ENCODE assay signal across 21 cellular contexts in genomic region chr5:92145852-92146251, GRCh38.
DNase-seq lines count a peak whose midpoint lies in the region; ATAC-seq, FAIRE-seq and TF ChIP-seq lines count a peak whose summit lies in the region.
"Had no signal": no experiment of that assay in that cellular context is flagged by ENCODE, and none has a peak within 500 bp of the region (broad histone marks: within the 10 kb centered on the region; RNA-seq: fewer than 3 reads in every experiment).

No MANE protein-coding gene starts in this region.

- H3K27ac Mint-ChIP-seq in activated CD4-positive, alpha-beta T cell treated with anti-CD3 and anti-CD28 coated beads, Interleukin-2, amount 10 ng/mL, durations not matched to agents 7 days and 5 days = no peak overlapping the region
- H3K27ac Mint-ChIP-seq: CD14-positive monocyte; CD4-positive, alpha-beta T cell; GM23338; H9 had no signal

- FAIRE-seq in G401.6 (lab: Jason Lieb, UNC) = peak; percentile 59
- FAIRE-seq: A549, GM12892 had no signal

- no peak overlapping the region for H3K4me3 Mint-ChIP-seq in activated CD4-positive, alpha-beta T cell treated with anti-CD3 and anti-CD28 coated beads, Interleukin-2, amount 10 ng/mL, durations not matched to agents 7 days and 5 days
- H3K4me3 Mint-ChIP-seq: CD14-positive monocyte; CD4-positive, alpha-beta T cell; GM23338; H9 had no signal

- H3K36me3 Mint-ChIP-seq in activated CD4-positive, alpha-beta T cell treated with anti-CD3 and anti-CD28 coated beads, Interleukin-2, amount 10 ng/mL, durations not matched to agents 7 days and 5 days (ENCODE audit: low read depth) = no peaks in the 10 kb centered on the region
- H3K36me3 Mint-ChIP-seq: CD14-positive monocyte had no signal

- DNase-seq in HEK293T (ENCODE audit: extremely low spot score) = no peak
- peak; percentile 95 for DNase-seq in NCI-H69 (lab: John Stamatoyannopoulos, UW)
- peak; percentile 9 for DNase-seq in left kidney (ENCODE audit: low read depth, low spot score)
- no peak for DNase-seq in NCI-H774 (lab: John Stamatoyannopoulos, UW)
- DNase-seq in activated CD4-positive, alpha-beta T cell treated with anti-CD3 and anti-CD28 coated beads, Interleukin-2, amount 10 ng/mL, durations not matched to agents 7 days and 5 days = no peak
- DNase-seq: 8988T; ACHN; AML-193; BE2C; Calu3; CD4-positive, alpha-beta T cell; COR-L47; DMS53; DMS79 treated with DMSO at 0.1 percent for 48 hours; H9 had no signal

- H3K4me1 Mint-ChIP-seq in activated CD4-positive, alpha-beta T cell treated with anti-CD3 and anti-CD28 coated beads, Interleukin-2, amount 10 ng/mL, durations not matched to agents 7 days and 5 days = no peaks in the 10 kb centered on the region
- H3K4me1 Mint-ChIP-seq: CD14-positive monocyte, H9 had no signal

- CTCF ChIA-PET in HEK293T (lab: Yijun Ruan, JAX) = no interaction called here
- CTCF ChIA-PET in activated CD4-positive, alpha-beta T cell treated with anti-CD3 and anti-CD28 coated beads, Interleukin-2, amount 10 ng/mL, durations not matched to agents 7 days and 5 days (lab: Charles Lee) = no interaction called here

- POLR2A ChIA-PET in HEK293T (lab: Yijun Ruan, JAX) = no interaction called here
- POLR2A ChIA-PET in activated CD4-positive, alpha-beta T cell treated with anti-CD3 and anti-CD28 coated beads, Interleukin-2, amount 10 ng/mL, durations not matched to agents 7 days and 5 days (lab: Charles Lee) = no interaction called here

- H3K9me3 Mint-ChIP-seq in activated CD4-positive, alpha-beta T cell treated with anti-CD3 and anti-CD28 coated beads, Interleukin-2, amount 10 ng/mL, durations not matched to agents 7 days and 5 days = no peaks in the 10 kb centered on the region
- H3K9me3 Mint-ChIP-seq: CD4-positive, alpha-beta T cell; GM23338; H9 had no signal

- no peak for ATAC-seq in HG02678 (IDR thresholded peaks at IDR 0.05; ENCODE audit: unreplicated experiment)
- ATAC-seq: A549, GM23338 had no signal

- H3K27me3 Mint-ChIP-seq in activated CD4-positive, alpha-beta T cell treated with anti-CD3 and anti-CD28 coated beads, Interleukin-2, amount 10 ng/mL, durations not matched to agents 7 days and 5 days = no peaks in the 10 kb centered on the region
- H3K27me3 Mint-ChIP-seq: CD4-positive, alpha-beta T cell had no signal

TF ChIP-seq in HEK293T, 16 proteins besides CTCF, POLR2A, EP300 and RAD21:
- TF ChIP-seq, protein P1, sequence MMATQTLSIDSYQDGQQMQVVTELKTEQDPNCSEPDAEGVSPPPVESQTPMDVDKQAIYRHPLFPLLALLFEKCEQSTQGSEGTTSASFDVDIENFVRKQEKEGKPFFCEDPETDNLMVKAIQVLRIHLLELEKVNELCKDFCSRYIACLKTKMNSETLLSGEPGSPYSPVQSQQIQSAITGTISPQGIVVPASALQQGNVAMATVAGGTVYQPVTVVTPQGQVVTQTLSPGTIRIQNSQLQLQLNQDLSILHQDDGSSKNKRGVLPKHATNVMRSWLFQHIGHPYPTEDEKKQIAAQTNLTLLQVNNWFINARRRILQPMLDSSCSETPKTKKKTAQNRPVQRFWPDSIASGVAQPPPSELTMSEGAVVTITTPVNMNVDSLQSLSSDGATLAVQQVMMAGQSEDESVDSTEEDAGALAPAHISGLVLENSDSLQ (IDR thresholded peaks at IDR 0.05) = peak; percentile 80
- peak; percentile 22; the same call in 1 of the 2 replicates for TF ChIP-seq ARNT (IDR thresholded peaks at IDR 0.05)
- TF ChIP-seq SUZ12 (IDR thresholded peaks at IDR 0.05) = no peak

Comparison
In these comparisons a context has a peak if more than half of its experiments do, and no peak if none do; other contexts are left out.
1. DNase-seq: peak in NCI-H69 (single experiment) and left kidney (single experiment); none in HEK293T (single experiment), NCI-H774 (single experiment) and activated CD4-positive, alpha-beta T cell treated with anti-CD3 and anti-CD28 coated beads, Interleukin-2, amount 10 ng/mL, durations not matched to agents 7 days and 5 days (single experiment).